Comparison of ENCODE assay signal across 7 cellular contexts in genomic region chr22:20545318-20545634, GRCh38. TPM values are rescaled to one million over a fixed set of nuclear protein-coding genes. Genes with fewer than 3 reads are reported as not detected.
DNase-seq lines count a peak whose midpoint lies in the region; ATAC-seq and TF ChIP-seq lines count a peak whose summit lies in the region.
"Not testable (repeated sequence)": the region's sequence is repeated elsewhere in the genome, so short reads cannot be mapped to it uniquely, and the experiment has no call there.

No MANE protein-coding gene starts in this region.

- not testable (repeated sequence) for H3K27me3 ChIP-seq in BLaER1 treated with 17β-estradiol and CSF1 and Interleukin-3, amounts not matched to agents 10 nM and 100 nM; hepatocyte; smooth muscle cell (ENCODE audit: low read depth)

- H3K36me3 Mint-ChIP-seq in activated CD4-positive, alpha-beta memory T cell treated with anti-CD3 and anti-CD28 coated beads, Interleukin-2, amount 10 ng/mL, durations not matched to agents 7 days and 5 days (ENCODE audit: low read depth): peaks cover 57% of the 10 kb centered on the region
- peaks cover 15% of the 10 kb centered on the region for H3K36me3 Mint-ChIP-seq in activated naive CD4-positive, alpha-beta T cell treated with anti-CD3 and anti-CD28 coated beads, Interleukin-2, amount 50 U/mL, for 24 hours
- peaks cover 5 to 49% (median 27%) of the 10 kb centered on the region in 3 donors for H3K36me3 Mint-ChIP-seq in naive thymus-derived CD8-positive, alpha-beta T cell

- not testable (repeated sequence) for H3K9me2 ChIP-seq in hepatocyte (replicated peaks; ENCODE audit: insufficient read depth)

- H3K9ac ChIP-seq in BLaER1 treated with 17β-estradiol and CSF1 and Interleukin-3, amounts not matched to agents 10 nM and 100 nM; smooth muscle cell (ENCODE audit: low read depth): not testable (repeated sequence)

- ATAC-seq in naive thymus-derived CD8-positive, alpha-beta T cell: not testable (repeated sequence)

- POLR2A ChIA-PET in RWPE1 (lab: Yijun Ruan, JAX; ENCODE audit: low non-redundant PET): not testable (repeated sequence)
- POLR2A ChIA-PET in activated CD4-positive, alpha-beta memory T cell treated with anti-CD3 and anti-CD28 coated beads, Interleukin-2, amount 10 ng/mL, durations not matched to agents 7 days and 5 days (lab: Charles Lee): interaction anchor here (2.5 kb wide), 1 partner anchor 10 kb away, joined by 6 read pairs; no protein-coding TSS in a partner anchor
- POLR2A ChIA-PET in naive thymus-derived CD8-positive, alpha-beta T cell (lab: Charles Lee): interaction anchor here (0.7 to 18.4 kb wide), 6 partner anchors 8 to 82 kb away, joined by 5 to 796 read pairs (median 6); no protein-coding TSS in a partner anchor

- H3K9me3 ChIP-seq in BLaER1 treated with 17β-estradiol and CSF1 and Interleukin-3, amounts not matched to agents 10 nM and 100 nM (replicated peaks in 1 of 11); hepatocyte (ENCODE audit: low read depth); smooth muscle cell (replicated peaks; ENCODE audit: low read depth): not testable (repeated sequence)

- not testable (repeated sequence) for H3K9me3 Mint-ChIP-seq in activated CD4-positive, alpha-beta memory T cell treated with anti-CD3 and anti-CD28 coated beads, Interleukin-2, amount 10 ng/mL, durations not matched to agents 7 days and 5 days; activated naive CD4-positive, alpha-beta T cell treated with anti-CD3 and anti-CD28 coated beads, Interleukin-2, amount 50 U/mL, for 24 hours; naive thymus-derived CD8-positive, alpha-beta T cell

- not testable (repeated sequence) for TF ChIP-seq CTCF in RWPE1 (conservative IDR thresholded peaks at IDR 0.05; ENCODE audit: low read depth); hepatocyte (IDR thresholded peaks at IDR 0.05; ENCODE audit: poor library complexity); smooth muscle cell (IDR thresholded peaks at IDR 0.05; ENCODE audit: borderline replicate concordance, insufficient read depth, poor library complexity, severe bottlenecking)

- H3K4me1 ChIP-seq in BLaER1 treated with 17β-estradiol and CSF1 and Interleukin-3, amounts not matched to agents 10 nM and 100 nM: peaks cover 45 to 59% (median 52%) of the 10 kb centered on the region in 10 experiments
- H3K4me1 ChIP-seq in hepatocyte (ENCODE audit: insufficient read depth) (peaks cover 11% of the 10 kb centered on the region), smooth muscle cell (ENCODE audit: low read depth) (peaks cover 27% of the 10 kb centered on the region)

- H3F3A ChIP-seq in smooth muscle cell (ENCODE audit: low read depth): peaks cover 38% of the 10 kb centered on the region

- H3K36me3 ChIP-seq in BLaER1 treated with 17β-estradiol and CSF1 and Interleukin-3, amounts not matched to agents 10 nM and 100 nM: peaks cover 43 to 77% (median 63%) of the 10 kb centered on the region in 11 experiments
- not testable (repeated sequence) for H3K36me3 ChIP-seq in hepatocyte (replicated peaks; ENCODE audit: insufficient read depth, low read depth); smooth muscle cell (ENCODE audit: low read depth)

- H3K79me2 ChIP-seq in hepatocyte (peaks cover 80% of the 10 kb centered on the region), smooth muscle cell (ENCODE audit: low read depth) (peaks cover 97% of the 10 kb centered on the region)

- peaks cover 63% of the 10 kb centered on the region for H3K4me1 Mint-ChIP-seq in activated CD4-positive, alpha-beta memory T cell treated with anti-CD3 and anti-CD28 coated beads, Interleukin-2, amount 10 ng/mL, durations not matched to agents 7 days and 5 days
- peaks cover 62% of the 10 kb centered on the region for H3K4me1 Mint-ChIP-seq in activated naive CD4-positive, alpha-beta T cell treated with anti-CD3 and anti-CD28 coated beads, Interleukin-2, amount 50 U/mL, for 24 hours
- H3K4me1 Mint-ChIP-seq in naive thymus-derived CD8-positive, alpha-beta T cell: peaks cover 33 to 74% (median 68%) of the 10 kb centered on the region in 4 donors

- not testable (repeated sequence) for H2AFZ ChIP-seq in hepatocyte; smooth muscle cell (ENCODE audit: low read depth)

- H3K27me3 Mint-ChIP-seq in activated CD4-positive, alpha-beta memory T cell treated with anti-CD3 and anti-CD28 coated beads, Interleukin-2, amount 10 ng/mL, durations not matched to agents 7 days and 5 days; activated naive CD4-positive, alpha-beta T cell treated with anti-CD3 and anti-CD28 coated beads, Interleukin-2, amount 50 U/mL, for 24 hours; naive thymus-derived CD8-positive, alpha-beta T cell: not testable (repeated sequence)

- H3K4me3 ChIP-seq in BLaER1 treated with 17β-estradiol and CSF1 and Interleukin-3, amounts not matched to agents 10 nM and 100 nM; hepatocyte; smooth muscle cell: not testable (repeated sequence)

- H3K4me2 ChIP-seq in BLaER1 treated with 17β-estradiol and CSF1 and Interleukin-3, amounts not matched to agents 10 nM and 100 nM: peak overlapping the region in 9 of 11 experiments; percentile 13 to 67 (median 49); a peak in 12 of 22 replicates
- H3K4me2 ChIP-seq in hepatocyte: not testable (repeated sequence)
- peak overlapping the region; percentile 36 for H3K4me2 ChIP-seq in smooth muscle cell

- WGBS in hepatocyte (ENCODE audit: low lambda C conversion rate, missing lambda C conversion rate): 85% methylated on average over 3 of the region's 3 CpGs
- WGBS in smooth muscle cell (ENCODE audit: low lambda C conversion rate): 67% methylated on average over 2 of the region's 3 CpGs

- CTCF ChIA-PET in RWPE1 (lab: Yijun Ruan, JAX): not testable (repeated sequence)
- CTCF ChIA-PET in activated CD4-positive, alpha-beta memory T cell treated with anti-CD3 and anti-CD28 coated beads, Interleukin-2, amount 10 ng/mL, durations not matched to agents 7 days and 5 days (lab: Charles Lee): interaction anchor here (2.1 kb wide), 1 partner anchor 12 kb away, joined by 5 read pairs; no protein-coding TSS in a partner anchor

- not testable (repeated sequence) for DNase-seq in RWPE1 (ENCODE audit: low spot score); activated CD4-positive, alpha-beta memory T cell treated with anti-CD3 and anti-CD28 coated beads, Interleukin-2, amount 10 ng/mL, durations not matched to agents 7 days and 5 days; hepatocyte (ENCODE audit: low spot score); naive thymus-derived CD8-positive, alpha-beta T cell; smooth muscle cell (lab: John Stamatoyannopoulos, UW; ENCODE audit: unreplicated experiment)

- peaks cover 61 to 96% (median 86%) of the 10 kb centered on the region in 11 experiments for H4K20me1 ChIP-seq in BLaER1 treated with 17β-estradiol and CSF1 and Interleukin-3, amounts not matched to agents 10 nM and 100 nM
- H4K20me1 ChIP-seq in hepatocyte (ENCODE audit: insufficient read depth, poor library complexity, severe bottlenecking) (peaks cover 30% of the 10 kb centered on the region), smooth muscle cell (ENCODE audit: low read depth) (peaks cover 57% of the 10 kb centered on the region)

- H3K27ac ChIP-seq in BLaER1 treated with 17β-estradiol and CSF1 and Interleukin-3, amounts not matched to agents 10 nM and 100 nM: not testable (repeated sequence)
- peak overlapping the region; percentile 45 for H3K27ac ChIP-seq in RWPE1
- H3K27ac ChIP-seq in hepatocyte: peak overlapping the region; percentile 74
- H3K27ac ChIP-seq in smooth muscle cell (ENCODE audit: low read depth): peak overlapping the region; percentile 75

- H3K4me3 Mint-ChIP-seq in activated CD4-positive, alpha-beta memory T cell treated with anti-CD3 and anti-CD28 coated beads, Interleukin-2, amount 10 ng/mL, durations not matched to agents 7 days and 5 days; activated naive CD4-positive, alpha-beta T cell treated with anti-CD3 and anti-CD28 coated beads, Interleukin-2, amount 50 U/mL, for 24 hours: not testable (repeated sequence)
- peak overlapping the region in 3 of 10 donors; percentile 9 to 72 (median 43) for H3K4me3 Mint-ChIP-seq in naive thymus-derived CD8-positive, alpha-beta T cell

- peak overlapping the region; percentile 40 for H3K27ac Mint-ChIP-seq in activated CD4-positive, alpha-beta memory T cell treated with anti-CD3 and anti-CD28 coated beads, Interleukin-2, amount 10 ng/mL, durations not matched to agents 7 days and 5 days
- peak overlapping the region; percentile 76 for H3K27ac Mint-ChIP-seq in activated naive CD4-positive, alpha-beta T cell treated with anti-CD3 and anti-CD28 coated beads, Interleukin-2, amount 50 U/mL, for 24 hours
- H3K27ac Mint-ChIP-seq in naive thymus-derived CD8-positive, alpha-beta T cell: peak overlapping the region; percentile 69 to 98 (median 94)

RNA-seq across cellular contexts. Expression of gene MED15, which starts 37.9 kb away (rescaled TPM):
- total RNA-seq in activated CD4-positive, alpha-beta memory T cell treated with anti-CD3 and anti-CD28 coated beads, Interleukin-2, amount 10 ng/mL, durations not matched to agents 7 days and 5 days: 100 to 1,000 TPM; 168 TPM
- total RNA-seq in hepatocyte (19.7 and 31.5 TPM in 2 replicates), smooth muscle cell (25.3 and 29.2 TPM in 2 replicates)
- polyA plus RNA-seq in hepatocyte (53.1 and 53.2 TPM in 2 replicates), smooth muscle cell (70.5 and 78.5 TPM in 2 replicates)
- total RNA-seq in naive thymus-derived CD8-positive, alpha-beta T cell: 100 to 1,000 TPM; 308 to 327 TPM
- 10 to 100 TPM; 25.4 to 85.2 (median 38.2) TPM for polyA plus RNA-seq in naive thymus-derived CD8-positive, alpha-beta T cell

RNA-seq across cellular contexts. Expression of gene KLHL22, which starts 49.7 kb away (rescaled TPM):
- total RNA-seq in activated CD4-positive, alpha-beta memory T cell treated with anti-CD3 and anti-CD28 coated beads, Interleukin-2, amount 10 ng/mL, durations not matched to agents 7 days and 5 days: 10 to 100 TPM; 31.1 to 32.8 TPM
- total RNA-seq in hepatocyte (32.5 and 38.0 TPM in 2 replicates), smooth muscle cell (17.1 and 26.1 TPM in 2 replicates)
- polyA plus RNA-seq in hepatocyte (20.5 and 23.6 TPM in 2 replicates), smooth muscle cell (18.1 and 27.3 TPM in 2 replicates)
- 10 to 100 TPM; 65.0 to 71.9 TPM for total RNA-seq in naive thymus-derived CD8-positive, alpha-beta T cell
- polyA plus RNA-seq in naive thymus-derived CD8-positive, alpha-beta T cell: 10 to 100 TPM; 16.1 to 25.4 (median 20.0) TPM

Comparison
In these comparisons a context has a peak if more than half of its experiments do, and no peak if none do; other contexts are left out.
1. H3K27ac Mint-ChIP-seq: peak in every context shown above with its lines; median percentile 94 in naive thymus-derived CD8-positive, alpha-beta T cell; 76 in activated naive CD4-positive, alpha-beta T cell treated with anti-CD3 and anti-CD28 coated beads, Interleukin-2, amount 50 U/mL, for 24 hours; 40 in activated CD4-positive, alpha-beta memory T cell treated with anti-CD3 and anti-CD28 coated beads, Interleukin-2, amount 10 ng/mL, durations not matched to agents 7 days and 5 days.